1 cellular context compared by ENCODE assay signal in the genomic region with DNA sequence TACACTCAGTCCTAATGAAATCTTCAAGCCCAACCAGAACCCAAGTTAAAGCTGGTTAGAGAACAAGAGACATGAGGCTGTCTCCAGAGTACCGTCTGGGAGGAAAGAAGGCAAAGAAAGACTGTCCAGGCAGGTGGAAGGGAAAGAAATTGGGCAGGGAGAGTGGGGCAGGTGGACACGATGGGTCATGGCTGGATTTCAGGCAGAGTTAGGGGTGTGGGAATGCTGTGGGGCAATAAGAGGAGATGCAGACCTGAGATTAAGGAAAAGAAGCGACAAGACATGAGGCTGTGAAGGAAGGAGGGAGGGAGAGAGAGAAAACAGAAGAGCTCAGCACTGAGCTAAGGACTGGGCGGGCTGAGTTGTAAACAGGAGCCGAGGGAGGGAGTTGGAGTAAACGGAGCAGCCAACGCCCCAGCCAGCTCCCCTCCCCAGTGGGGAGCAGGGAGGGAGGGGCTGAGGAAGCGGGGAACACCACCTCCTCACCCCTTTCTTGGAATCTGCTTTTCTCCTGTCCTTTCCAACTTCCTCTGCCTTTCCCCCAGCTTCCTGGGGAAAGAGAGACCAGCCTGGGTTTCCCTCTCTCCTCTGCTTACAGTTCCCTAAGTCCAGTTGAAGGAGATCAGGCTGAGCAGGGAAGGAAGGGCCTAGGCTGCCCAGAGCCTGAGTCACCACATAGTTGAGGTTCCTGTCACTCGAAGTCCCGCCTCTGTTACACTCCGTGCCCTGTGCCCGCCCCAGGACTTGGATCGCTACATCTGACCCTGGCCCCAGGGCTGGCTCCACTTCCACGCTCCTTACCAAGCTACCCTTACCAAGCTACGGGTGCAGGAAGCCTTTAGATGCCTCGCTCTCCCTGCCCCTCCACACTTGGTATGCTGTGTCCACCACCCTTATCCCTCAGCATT.
TF ChIP-seq lines count a peak whose summit lies in the region.

No MANE protein-coding gene starts in this region.

TF ChIP-seq in HEK293, 187 proteins besides CTCF, POLR2A, EP300 and RAD21 (continued from another document):
- TF ChIP-seq, protein P1, sequence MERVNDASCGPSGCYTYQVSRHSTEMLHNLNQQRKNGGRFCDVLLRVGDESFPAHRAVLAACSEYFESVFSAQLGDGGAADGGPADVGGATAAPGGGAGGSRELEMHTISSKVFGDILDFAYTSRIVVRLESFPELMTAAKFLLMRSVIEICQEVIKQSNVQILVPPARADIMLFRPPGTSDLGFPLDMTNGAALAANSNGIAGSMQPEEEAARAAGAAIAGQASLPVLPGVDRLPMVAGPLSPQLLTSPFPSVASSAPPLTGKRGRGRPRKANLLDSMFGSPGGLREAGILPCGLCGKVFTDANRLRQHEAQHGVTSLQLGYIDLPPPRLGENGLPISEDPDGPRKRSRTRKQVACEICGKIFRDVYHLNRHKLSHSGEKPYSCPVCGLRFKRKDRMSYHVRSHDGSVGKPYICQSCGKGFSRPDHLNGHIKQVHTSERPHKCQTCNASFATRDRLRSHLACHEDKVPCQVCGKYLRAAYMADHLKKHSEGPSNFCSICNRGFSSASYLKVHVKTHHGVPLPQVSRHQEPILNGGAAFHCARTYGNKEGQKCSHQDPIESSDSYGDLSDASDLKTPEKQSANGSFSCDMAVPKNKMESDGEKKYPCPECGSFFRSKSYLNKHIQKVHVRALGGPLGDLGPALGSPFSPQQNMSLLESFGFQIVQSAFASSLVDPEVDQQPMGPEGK (tag by site-specific recombination; IDR thresholded peaks at IDR 0.05), result peak; percentile 76; the same call in 1 of the 2 replicates
- TF ChIP-seq ZFHX2 (tag by site-specific recombination; conservative IDR thresholded peaks at IDR 0.05), result 0 out of 2 replicates have a peak, but pooled peaks have one; percentile 28
- TF ChIP-seq, protein P2, sequence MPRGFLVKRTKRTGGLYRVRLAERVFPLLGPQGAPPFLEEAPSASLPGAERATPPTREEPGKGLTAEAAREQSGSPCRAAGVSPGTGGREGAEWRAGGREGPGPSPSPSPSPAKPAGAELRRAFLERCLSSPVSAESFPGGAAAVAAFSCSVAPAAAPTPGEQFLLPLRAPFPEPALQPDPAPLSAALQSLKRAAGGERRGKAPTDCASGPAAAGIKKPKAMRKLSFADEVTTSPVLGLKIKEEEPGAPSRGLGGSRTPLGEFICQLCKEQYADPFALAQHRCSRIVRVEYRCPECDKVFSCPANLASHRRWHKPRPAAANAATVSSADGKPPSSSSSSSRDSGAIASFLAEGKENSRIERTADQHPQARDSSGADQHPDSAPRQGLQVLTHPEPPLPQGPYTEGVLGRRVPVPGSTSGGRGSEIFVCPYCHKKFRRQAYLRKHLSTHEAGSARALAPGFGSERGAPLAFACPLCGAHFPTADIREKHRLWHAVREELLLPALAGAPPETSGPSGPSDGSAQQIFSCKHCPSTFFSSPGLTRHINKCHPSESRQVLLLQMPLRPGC (tag by site-specific recombination; IDR thresholded peaks at IDR 0.05), result no peak
- TF ChIP-seq KLF8 (tag by site-specific recombination; IDR thresholded peaks at IDR 0.05), result 0 out of 2 replicates have a peak, but pooled peaks have one; percentile 14
- no peak for TF ChIP-seq ZNF121 (tag by site-specific recombination; IDR thresholded peaks at IDR 0.05)
- 0 out of 2 replicates have a peak, but pooled peaks have one; percentile 15 for TF ChIP-seq KLF9 (tag by site-specific recombination; IDR thresholded peaks at IDR 0.05; ENCODE audit: low read depth)
- no peak for TF ChIP-seq ZNF157 (tag by site-specific recombination; IDR thresholded peaks at IDR 0.05)
- TF ChIP-seq ZNF132 (tag by site-specific recombination; IDR thresholded peaks at IDR 0.05; ENCODE audit: borderline replicate concordance), result no peak
- TF ChIP-seq, protein P3, sequence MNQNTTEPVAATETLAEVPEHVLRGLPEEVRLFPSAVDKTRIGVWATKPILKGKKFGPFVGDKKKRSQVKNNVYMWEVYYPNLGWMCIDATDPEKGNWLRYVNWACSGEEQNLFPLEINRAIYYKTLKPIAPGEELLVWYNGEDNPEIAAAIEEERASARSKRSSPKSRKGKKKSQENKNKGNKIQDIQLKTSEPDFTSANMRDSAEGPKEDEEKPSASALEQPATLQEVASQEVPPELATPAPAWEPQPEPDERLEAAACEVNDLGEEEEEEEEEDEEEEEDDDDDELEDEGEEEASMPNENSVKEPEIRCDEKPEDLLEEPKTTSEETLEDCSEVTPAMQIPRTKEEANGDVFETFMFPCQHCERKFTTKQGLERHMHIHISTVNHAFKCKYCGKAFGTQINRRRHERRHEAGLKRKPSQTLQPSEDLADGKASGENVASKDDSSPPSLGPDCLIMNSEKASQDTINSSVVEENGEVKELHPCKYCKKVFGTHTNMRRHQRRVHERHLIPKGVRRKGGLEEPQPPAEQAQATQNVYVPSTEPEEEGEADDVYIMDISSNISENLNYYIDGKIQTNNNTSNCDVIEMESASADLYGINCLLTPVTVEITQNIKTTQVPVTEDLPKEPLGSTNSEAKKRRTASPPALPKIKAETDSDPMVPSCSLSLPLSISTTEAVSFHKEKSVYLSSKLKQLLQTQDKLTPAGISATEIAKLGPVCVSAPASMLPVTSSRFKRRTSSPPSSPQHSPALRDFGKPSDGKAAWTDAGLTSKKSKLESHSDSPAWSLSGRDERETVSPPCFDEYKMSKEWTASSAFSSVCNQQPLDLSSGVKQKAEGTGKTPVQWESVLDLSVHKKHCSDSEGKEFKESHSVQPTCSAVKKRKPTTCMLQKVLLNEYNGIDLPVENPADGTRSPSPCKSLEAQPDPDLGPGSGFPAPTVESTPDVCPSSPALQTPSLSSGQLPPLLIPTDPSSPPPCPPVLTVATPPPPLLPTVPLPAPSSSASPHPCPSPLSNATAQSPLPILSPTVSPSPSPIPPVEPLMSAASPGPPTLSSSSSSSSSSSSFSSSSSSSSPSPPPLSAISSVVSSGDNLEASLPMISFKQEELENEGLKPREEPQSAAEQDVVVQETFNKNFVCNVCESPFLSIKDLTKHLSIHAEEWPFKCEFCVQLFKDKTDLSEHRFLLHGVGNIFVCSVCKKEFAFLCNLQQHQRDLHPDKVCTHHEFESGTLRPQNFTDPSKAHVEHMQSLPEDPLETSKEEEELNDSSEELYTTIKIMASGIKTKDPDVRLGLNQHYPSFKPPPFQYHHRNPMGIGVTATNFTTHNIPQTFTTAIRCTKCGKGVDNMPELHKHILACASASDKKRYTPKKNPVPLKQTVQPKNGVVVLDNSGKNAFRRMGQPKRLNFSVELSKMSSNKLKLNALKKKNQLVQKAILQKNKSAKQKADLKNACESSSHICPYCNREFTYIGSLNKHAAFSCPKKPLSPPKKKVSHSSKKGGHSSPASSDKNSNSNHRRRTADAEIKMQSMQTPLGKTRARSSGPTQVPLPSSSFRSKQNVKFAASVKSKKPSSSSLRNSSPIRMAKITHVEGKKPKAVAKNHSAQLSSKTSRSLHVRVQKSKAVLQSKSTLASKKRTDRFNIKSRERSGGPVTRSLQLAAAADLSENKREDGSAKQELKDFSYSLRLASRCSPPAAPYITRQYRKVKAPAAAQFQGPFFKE (tag by site-specific recombination; IDR thresholded peaks at IDR 0.05; ENCODE audit: borderline replicate concordance), result no peak
- no peak for TF ChIP-seq TCF7L2 (IDR thresholded peaks at IDR 0.05; ENCODE audit: borderline replicate concordance, low read depth, low read length)
- TF ChIP-seq ZNF146 (tag by site-specific recombination; IDR thresholded peaks at IDR 0.05), result no peak
- TF ChIP-seq MZF1 (tag by site-specific recombination; IDR thresholded peaks at IDR 0.05; ENCODE audit: borderline replicate concordance), result peak; percentile 34; the same call in 1 of the 2 replicates
- TF ChIP-seq, protein P4, sequence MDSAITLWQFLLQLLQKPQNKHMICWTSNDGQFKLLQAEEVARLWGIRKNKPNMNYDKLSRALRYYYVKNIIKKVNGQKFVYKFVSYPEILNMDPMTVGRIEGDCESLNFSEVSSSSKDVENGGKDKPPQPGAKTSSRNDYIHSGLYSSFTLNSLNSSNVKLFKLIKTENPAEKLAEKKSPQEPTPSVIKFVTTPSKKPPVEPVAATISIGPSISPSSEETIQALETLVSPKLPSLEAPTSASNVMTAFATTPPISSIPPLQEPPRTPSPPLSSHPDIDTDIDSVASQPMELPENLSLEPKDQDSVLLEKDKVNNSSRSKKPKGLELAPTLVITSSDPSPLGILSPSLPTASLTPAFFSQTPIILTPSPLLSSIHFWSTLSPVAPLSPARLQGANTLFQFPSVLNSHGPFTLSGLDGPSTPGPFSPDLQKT (IDR thresholded peaks at IDR 0.05; ENCODE audit: borderline replicate concordance, low read depth, low read length), result no peak
- TF ChIP-seq ZNF2 (tag by site-specific recombination; IDR thresholded peaks at IDR 0.05), result 0 out of 2 replicates have a peak, but pooled peaks have one; percentile 27
- TF ChIP-seq ZEB2 (tag by site-specific recombination; IDR thresholded peaks at IDR 0.05), result peak; percentile 49; the same call in 1 of the 2 replicates
- TF ChIP-seq GLIS2 (tag by site-specific recombination; IDR thresholded peaks at IDR 0.05), result no peak
- TF ChIP-seq, protein P5, sequence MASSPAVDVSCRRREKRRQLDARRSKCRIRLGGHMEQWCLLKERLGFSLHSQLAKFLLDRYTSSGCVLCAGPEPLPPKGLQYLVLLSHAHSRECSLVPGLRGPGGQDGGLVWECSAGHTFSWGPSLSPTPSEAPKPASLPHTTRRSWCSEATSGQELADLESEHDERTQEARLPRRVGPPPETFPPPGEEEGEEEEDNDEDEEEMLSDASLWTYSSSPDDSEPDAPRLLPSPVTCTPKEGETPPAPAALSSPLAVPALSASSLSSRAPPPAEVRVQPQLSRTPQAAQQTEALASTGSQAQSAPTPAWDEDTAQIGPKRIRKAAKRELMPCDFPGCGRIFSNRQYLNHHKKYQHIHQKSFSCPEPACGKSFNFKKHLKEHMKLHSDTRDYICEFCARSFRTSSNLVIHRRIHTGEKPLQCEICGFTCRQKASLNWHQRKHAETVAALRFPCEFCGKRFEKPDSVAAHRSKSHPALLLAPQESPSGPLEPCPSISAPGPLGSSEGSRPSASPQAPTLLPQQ (tag by site-specific recombination; IDR thresholded peaks at IDR 0.05), result 0 out of 2 replicates have a peak, but pooled peaks have one; percentile 43
- no peak for TF ChIP-seq ZNF560 (tag by site-specific recombination; IDR thresholded peaks at IDR 0.05; ENCODE audit: borderline replicate concordance)
- TF ChIP-seq, protein P6, sequence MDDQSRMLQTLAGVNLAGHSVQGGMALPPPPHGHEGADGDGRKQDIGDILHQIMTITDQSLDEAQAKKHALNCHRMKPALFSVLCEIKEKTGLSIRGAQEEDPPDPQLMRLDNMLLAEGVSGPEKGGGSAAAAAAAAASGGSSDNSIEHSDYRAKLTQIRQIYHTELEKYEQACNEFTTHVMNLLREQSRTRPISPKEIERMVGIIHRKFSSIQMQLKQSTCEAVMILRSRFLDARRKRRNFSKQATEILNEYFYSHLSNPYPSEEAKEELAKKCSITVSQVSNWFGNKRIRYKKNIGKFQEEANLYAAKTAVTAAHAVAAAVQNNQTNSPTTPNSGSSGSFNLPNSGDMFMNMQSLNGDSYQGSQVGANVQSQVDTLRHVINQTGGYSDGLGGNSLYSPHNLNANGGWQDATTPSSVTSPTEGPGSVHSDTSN (CRISPR knock-in tag; IDR thresholded peaks at IDR 0.05), result no peak
- TF ChIP-seq ZNF596 (tag by site-specific recombination; IDR thresholded peaks at IDR 0.05), result no peak
- peak; percentile 61; the same call in 1 of the 2 replicates for TF ChIP-seq WT1 (tag by site-specific recombination; IDR thresholded peaks at IDR 0.05)
- TF ChIP-seq ZBTB17 (tag by site-specific recombination; IDR thresholded peaks at IDR 0.05), result peak; percentile 60
- TF ChIP-seq ZBTB8A (tag by site-specific recombination; IDR thresholded peaks at IDR 0.05), result peak; percentile 70
- TF ChIP-seq MYNN (tag by site-specific recombination; IDR thresholded peaks at IDR 0.05; ENCODE audit: borderline replicate concordance), result no peak
- no peak for TF ChIP-seq ZFP69B (tag by site-specific recombination; IDR thresholded peaks at IDR 0.05)
- TF ChIP-seq ZNF366 (tag by site-specific recombination; conservative IDR thresholded peaks at IDR 0.05), result peak; percentile 85
